ENCODE assay signal across 7 cellular contexts in the genomic region with DNA sequence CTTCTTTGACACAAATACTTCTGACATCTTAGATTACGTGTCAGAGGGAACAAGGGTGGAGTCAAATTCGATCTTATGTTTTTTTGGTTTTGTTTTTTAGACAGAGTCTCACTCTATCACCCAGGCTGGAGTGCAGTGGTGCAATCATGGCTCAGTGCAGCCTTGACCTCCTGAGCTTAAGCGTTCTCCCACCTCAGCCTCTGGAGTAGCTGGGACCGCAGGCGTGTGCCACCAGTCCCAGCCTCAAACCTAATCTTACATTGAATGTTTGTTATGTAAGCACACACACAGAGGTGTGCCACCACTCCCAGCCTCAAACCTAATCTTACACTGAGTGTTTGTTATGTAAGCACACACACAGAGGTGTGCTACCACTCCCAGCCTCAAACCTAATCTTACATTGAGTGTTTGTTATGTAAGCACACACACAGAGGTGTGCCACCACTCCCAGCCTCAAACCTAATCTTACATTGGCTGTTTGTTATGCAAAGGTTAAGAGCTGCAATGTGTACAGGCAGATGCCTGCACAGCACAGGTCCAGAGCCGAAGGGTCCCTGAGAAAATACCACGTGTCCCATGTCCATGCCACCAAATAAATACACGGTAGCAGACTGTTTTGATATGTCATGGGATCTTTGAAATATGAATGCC.
DNase-seq lines count a peak whose midpoint lies in the region; ATAC-seq, FAIRE-seq and TF ChIP-seq lines count a peak whose summit lies in the region.
"Not testable (repeated sequence)": the region's sequence is repeated elsewhere in the genome, so short reads cannot be mapped to it uniquely, and the experiment has no call there.

No MANE protein-coding gene starts in this region.

- H3K36me3 ChIP-seq in HepG2 (replicated peaks in 1 of 2; ENCODE audit: control insufficient read depth in 1 of 2, insufficient read depth in 2 of 2, low read length in 2 of 2); lung (ENCODE audit: control insufficient read depth in 2 of 2, insufficient read depth in 2 of 2, low read length in 2 of 2); pancreas; small intestine (ENCODE audit: control insufficient read depth in 2 of 2, insufficient read depth in 2 of 2, low read length in 2 of 2); upper lobe of left lung: not testable (repeated sequence)

- H3K9ac ChIP-seq in HepG2 (ENCODE audit: insufficient read depth, low read depth, low read length): not testable (repeated sequence)

- BruUV-seq in HepG2 (replicated peaks; lab: Mats Ljungman, UMichigan): not testable (repeated sequence)

- not testable (repeated sequence) for TF ChIP-seq RAD21 in HepG2 (CRISPR knock-in tag; IDR thresholded peaks at IDR 0.05)

- CTCF ChIA-PET in HepG2 (lab: Yijun Ruan, JAX; ENCODE audit: low intra/inter-chr PET ratio, low total read pairs): not testable (repeated sequence)

- not testable (repeated sequence) for H4K20me1 ChIP-seq in HepG2 (ENCODE audit: insufficient read depth, low read length)

- TF ChIP-seq POLR2A in HepG2 (IDR thresholded peaks at IDR 0.05; ENCODE audit: insufficient read depth in 1 of 2, low read depth in 2 of 2, low read length in 2 of 2); upper lobe of left lung (IDR thresholded peaks at IDR 0.05): not testable (repeated sequence)

- H3K9me3 ChIP-seq in HepG2 (ENCODE audit: low read length); lung (ENCODE audit: control insufficient read depth in 2 of 2, insufficient read depth in 1 of 2, low read length in 1 of 2); pancreas; small intestine (ENCODE audit: control insufficient read depth, low read depth); upper lobe of left lung: not testable (repeated sequence)

- POLR2A ChIA-PET in HepG2 (lab: Yijun Ruan, JAX): not testable (repeated sequence)

- H3K27ac ChIP-seq in VCaP: peak overlapping the region; percentile 9; the same call in 1 of the 2 replicates
- H3K27ac ChIP-seq in HepG2 (ENCODE audit: extremely low read length, insufficient read depth, low read length); lung (ENCODE audit: low read depth in 1 of 2, low read length in 1 of 2); small intestine (ENCODE audit: low read depth in 1 of 2, low read length in 1 of 2); upper lobe of left lung: not testable (repeated sequence)
- peak overlapping the region in 1 of 4 donors; percentile 22 for H3K27ac ChIP-seq in pancreas

- not testable (repeated sequence) for H3K4me1 ChIP-seq in HepG2 (ENCODE audit: insufficient read depth, low read length); lung (ENCODE audit: control insufficient read depth in 2 of 2, insufficient read depth in 2 of 2, low read length in 2 of 2); pancreas; small intestine (ENCODE audit: control insufficient read depth in 2 of 2, insufficient read depth in 1 of 2, low read depth in 1 of 2, low read length in 1 of 2); upper lobe of left lung

- H3K4me2 ChIP-seq in HepG2 (ENCODE audit: low read depth, low read length): not testable (repeated sequence)

- WGBS in HepG2 (ENCODE audit: low lambda C conversion rate): 15% methylated on average over 8 of the region's 8 CpGs
- WGBS in lung, 2 donors: 75 to 87% methylated on average over 8 of the region's 8 CpGs
- WGBS in pancreas, 2 donors: 34 to 35% methylated on average over 8 of the region's 8 CpGs
- WGBS in small intestine, 3 donors: 61 to 84% (median 63%) methylated on average over 8 of the region's 8 CpGs
- WGBS in upper lobe of left lung, 2 donors: 43 to 80% methylated on average over 8 of the region's 8 CpGs

- TF ChIP-seq EP300 in HepG2 (IDR thresholded peaks at IDR 0.05; ENCODE audit: low read depth in 2 of 2, low read length in 2 of 2); HepG2 (CRISPR knock-in tag; IDR thresholded peaks at IDR 0.05; ENCODE audit: borderline replicate concordance); upper lobe of left lung (IDR thresholded peaks at IDR 0.05): not testable (repeated sequence)

- not testable (repeated sequence) for FAIRE-seq in HepG2 (lab: Jason Lieb, UNC); pancreas (lab: Jason Lieb, UNC); small intestine (lab: Jason Lieb, UNC)

- H3K4me3 ChIP-seq in HepG2 (replicated peaks in 1 of 3; ENCODE audit: insufficient read depth in 1 of 3, low read depth in 2 of 3, low read length in 3 of 3); lung; pancreas; small intestine (ENCODE audit: low read depth in 1 of 2, low read length in 2 of 2); upper lobe of left lung: not testable (repeated sequence)

- not testable (repeated sequence) for DNase-seq in left colon; HepG2 (ENCODE audit: low spot score); upper lobe of left lung
- DNase-seq in lung (ENCODE audit: low spot score) (peak; percentile 30), pancreas (peak in 3 of 6 donors; percentile 19 to 69 (median 58)), small intestine (peak; percentile 35)

- H3K79me2 ChIP-seq in HepG2 (ENCODE audit: insufficient read depth, low read length): not testable (repeated sequence)

- ATAC-seq in left colon: peak; percentile 73
- ATAC-seq in HepG2: peak; percentile 43; the same call in 2 of the 3 replicates
- ATAC-seq in lung (ENCODE audit: insufficient read depth, low FRiP score): peak; percentile 19
- peak; percentile 78 to 93 (median 86) for ATAC-seq in pancreas
- ATAC-seq in upper lobe of left lung (ENCODE audit: low FRiP score in 2 of 2): peak; percentile 12 to 52

- intact Hi-C loops in left colon (cut with DNase I, micrococcal nuclease); HepG2 (cut with micrococcal nuclease; ENCODE audit: unreplicated experiment); pancreas (cut with DNase I): not testable (repeated sequence)

- not testable (repeated sequence) for H3K27me3 ChIP-seq in HepG2 (ENCODE audit: control insufficient read depth in 1 of 2, insufficient read depth in 2 of 2, low read length in 2 of 2); lung (ENCODE audit: control insufficient read depth, insufficient read depth); pancreas; small intestine (ENCODE audit: control insufficient read depth in 2 of 2, insufficient read depth in 2 of 2, low read length in 2 of 2); upper lobe of left lung

- not testable (repeated sequence) for TF ChIP-seq CTCF in VCaP (conservative IDR thresholded peaks at IDR 0.05); HepG2 (CRISPR knock-in tag; IDR thresholded peaks at IDR 0.05); lung (IDR thresholded peaks at IDR 0.05; ENCODE audit: control extremely low read depth, extremely low read depth); pancreas (IDR thresholded peaks at IDR 0.05); upper lobe of left lung (IDR thresholded peaks at IDR 0.05)

- H2AFZ ChIP-seq in HepG2 (ENCODE audit: low read length): not testable (repeated sequence)

- in situ Hi-C loops in HepG2 (cut with HindIII; ENCODE audit: extremely low pct_ligation_motif_present, low pct_unique_long_range_greater_than_20kb): not testable (repeated sequence)

Comparison
In these comparisons a context has a peak if more than half of its experiments do, and no peak if none do; other contexts are left out.
1. ATAC-seq: peak in every context shown above with its lines; median percentile 86 in pancreas; 73 in left colon; 43 in HepG2; 32 in upper lobe of left lung; 19 in lung.